In genomic region chr18:39519741-39520140, GRCh38 we compare ENCODE assay signal across 19 cellular contexts.
A peak's percentile ranks its signal among the peaks of the same experiment; 100 is the strongest.
DNase-seq lines count a peak whose midpoint lies in the region; ATAC-seq and TF ChIP-seq lines count a peak whose summit lies in the region.
"Had no signal": no experiment of that assay in that cellular context is flagged by ENCODE, and none has a peak within 500 bp of the region (broad histone marks: within the 10 kb centered on the region; RNA-seq: fewer than 3 reads in every experiment).

No MANE protein-coding gene starts in this region.

- no peaks in the 10 kb centered on the region for H3K9me3 ChIP-seq in breast epithelium
- no peaks in the 10 kb centered on the region for H3K9me3 ChIP-seq in PC-3 (ENCODE audit: low read length)
- H3K9me3 ChIP-seq in mammary epithelial cell (replicated peaks; ENCODE audit: insufficient read depth, low read length) = no peaks in the 10 kb centered on the region
- H3K9me3 ChIP-seq: BLaER1, HAP-1 had no signal

- intact Hi-C loops in MCF 10A (cut with micrococcal nuclease) = no loop called here
- intact Hi-C loops in breast epithelium (cut with DNase I; ENCODE audit: low total_unique reads) = no loop called here
- intact Hi-C loops in PC-3 (cut with micrococcal nuclease) = no loop called here
- intact Hi-C loops in mammary epithelial cell (cut with micrococcal nuclease) = no loop called here

- ATAC-seq in PC-3 (no peak), GM18873 (IDR thresholded peaks at IDR 0.05; ENCODE audit: low FRiP score, unreplicated experiment) (no peak)
- ATAC-seq: CD8-positive, alpha-beta T cell had no signal

- no peak overlapping the region for H3K4me3 Mint-ChIP-seq in MCF 10A (ENCODE audit: unreplicated experiment)
- H3K4me3 Mint-ChIP-seq: B cell; CD4-positive, CD25-positive, alpha-beta regulatory T cell; CD8-positive, alpha-beta T cell had no signal

- H3K9ac ChIP-seq in PC-3 (ENCODE audit: low read length) (no peak overlapping the region), mammary epithelial cell (ENCODE audit: insufficient read depth, low read length) (no peak overlapping the region)
- H3K9ac ChIP-seq: BLaER1 had no signal

- TF ChIP-seq POLR2A in breast epithelium (IDR thresholded peaks at IDR 0.05) = no peak

- H2AFZ ChIP-seq in PC-3 (ENCODE audit: low read length) (no peak overlapping the region), mammary epithelial cell (ENCODE audit: low read depth, low read length) (no peak overlapping the region)

- H3K27ac ChIP-seq in breast epithelium (no peak overlapping the region), PC-3 (ENCODE audit: low read length) (no peak overlapping the region), mammary epithelial cell (ENCODE audit: insufficient read depth, low read depth, low read length) (no peak overlapping the region)
- H3K27ac ChIP-seq: 22Rv1, BLaER1, C4-2B had no signal

- H3K36me3 Mint-ChIP-seq in MCF 10A (ENCODE audit: insufficient read depth, unreplicated experiment) = no peaks in the 10 kb centered on the region
- H3K36me3 Mint-ChIP-seq: CD4-positive, CD25-positive, alpha-beta regulatory T cell; CD8-positive, alpha-beta T cell had no signal

- H3K27me3 ChIP-seq in breast epithelium = no peaks in the 10 kb centered on the region
- H3K27me3 ChIP-seq in PC-3 (ENCODE audit: low read length) = no peaks in the 10 kb centered on the region
- no peaks in the 10 kb centered on the region for H3K27me3 ChIP-seq in mammary epithelial cell (ENCODE audit: insufficient read depth, low read length)
- H3K27me3 ChIP-seq: BLaER1 had no signal

- POLR2A ChIA-PET in MCF 10A (lab: Yijun Ruan, JAX) (interaction anchor here (0.6 kb wide), 1 partner anchor 103 kb away, joined by 3 read pairs; no protein-coding TSS in a partner anchor), PC-3 (lab: Charles Lee; ENCODE audit: unreplicated experiment) (no interaction called here)

- no peaks in the 10 kb centered on the region for H3K9me3 Mint-ChIP-seq in MCF 10A (ENCODE audit: unreplicated experiment)
- H3K9me3 Mint-ChIP-seq: CD8-positive, alpha-beta T cell had no signal

- no peaks in the 10 kb centered on the region for H4K20me1 ChIP-seq in PC-3 (ENCODE audit: low read length)
- no peaks in the 10 kb centered on the region for H4K20me1 ChIP-seq in mammary epithelial cell (ENCODE audit: insufficient read depth, low read length)
- H4K20me1 ChIP-seq: BLaER1 had no signal

- TF ChIP-seq CTCF in MCF 10A (IDR thresholded peaks at IDR 0.05; ENCODE audit: unreplicated experiment) (no peak), breast epithelium (IDR thresholded peaks at IDR 0.05) (no peak), PC-3 (conservative IDR thresholded peaks at IDR 0.05; ENCODE audit: low read depth, low read length) (no peak), mammary epithelial cell (conservative IDR thresholded peaks at IDR 0.05 in 1 of 2, IDR thresholded peaks at IDR 0.05 in 1 of 2; ENCODE audit: extremely low read depth in 1 of 2, insufficient read depth in 1 of 2, low read depth in 1 of 2, low read length in 2 of 2) (no peak)

- H3K27me3 Mint-ChIP-seq in MCF 10A (ENCODE audit: insufficient read depth, unreplicated experiment) = no peaks in the 10 kb centered on the region
- H3K27me3 Mint-ChIP-seq: B cell; CD4-positive, CD25-positive, alpha-beta regulatory T cell had no signal

- H3F3A ChIP-seq in PC-3 (ENCODE audit: low read length, unreplicated experiment) = no peaks in the 10 kb centered on the region

- H3K4me3 ChIP-seq in breast epithelium (no peak overlapping the region), PC-3 (ENCODE audit: low read length) (no peak overlapping the region), mammary epithelial cell (replicated peaks in 1 of 3; ENCODE audit: insufficient read depth in 1 of 3, low read depth in 2 of 3, low read length in 3 of 3) (no peak overlapping the region)
- H3K4me3 ChIP-seq: BLaER1, HAP-1 had no signal

- H3K27ac Mint-ChIP-seq in MCF 10A (ENCODE audit: low read depth, unreplicated experiment) = no peak overlapping the region
- H3K27ac Mint-ChIP-seq: B cell; CD4-positive, CD25-positive, alpha-beta regulatory T cell; CD8-positive, alpha-beta T cell had no signal

- H3K36me3 ChIP-seq in breast epithelium (no peaks in the 10 kb centered on the region), PC-3 (ENCODE audit: low read depth, low read length) (no peaks in the 10 kb centered on the region), mammary epithelial cell (ENCODE audit: insufficient read depth, low read length) (no peaks in the 10 kb centered on the region)
- H3K36me3 ChIP-seq: BLaER1, HAP-1 had no signal

- no peaks in the 10 kb centered on the region for H3K4me1 ChIP-seq in breast epithelium
- peaks cover 10% of the 10 kb centered on the region; the same call in 1 of the 2 replicates for H3K4me1 ChIP-seq in PC-3 (ENCODE audit: insufficient read depth, low read length)
- peaks cover 15% of the 10 kb centered on the region for H3K4me1 ChIP-seq in mammary epithelial cell (ENCODE audit: insufficient read depth, low read length)
- H3K4me1 ChIP-seq: BLaER1 had no signal

- dilution Hi-C loops in mammary epithelial cell (cut with HindIII; ENCODE audit: low sequenced_read_pairs) = no loop called here

- 27% methylated on average over 2 of the region's 2 CpGs for WGBS in mammary epithelial cell (ENCODE audit: low coverage, missing lambda C conversion rate)

- no peaks in the 10 kb centered on the region for H3K9me2 ChIP-seq in PC-3 (replicated peaks; ENCODE audit: low read length)

- H3K4me1 Mint-ChIP-seq in MCF 10A (ENCODE audit: insufficient read depth, unreplicated experiment) = peaks cover 16% of the 10 kb centered on the region
- H3K4me1 Mint-ChIP-seq: B cell; CD4-positive, CD25-positive, alpha-beta regulatory T cell had no signal

- in situ Hi-C loops in mammary epithelial cell (cut with MboI; ENCODE audit: low sequenced_read_pairs in 2 of 2) = no loop called here

- CTCF ChIA-PET in MCF 10A (lab: Yijun Ruan, JAX) (no interaction called here), PC-3 (lab: Charles Lee) (no interaction called here), mammary epithelial cell (lab: Charles Lee; ENCODE audit: low non-redundant PET) (no interaction called here)

- H3K79me2 ChIP-seq in PC-3 (ENCODE audit: low read length) = no peaks in the 10 kb centered on the region
- no peaks in the 10 kb centered on the region for H3K79me2 ChIP-seq in mammary epithelial cell (ENCODE audit: insufficient read depth, low read length)

- DNase-seq in MCF 10A (ENCODE audit: unreplicated experiment) (peak; percentile 6), breast epithelium (ENCODE audit: low spot score in 2 of 2) (no peak), PC-3 (peak; percentile 9), mammary epithelial cell (peak; percentile 59), renal cortical epithelial cell (ENCODE audit: low read depth) (peak; percentile 13), SHP77 (lab: John Stamatoyannopoulos, UW) (no peak)
- DNase-seq in stimulated activated CD8-positive, alpha-beta memory T cell treated with anti-CD3 and anti-CD28 coated beads, Interleukin-4, amount 100 ng/mL, for 48 hours = no peak
- DNase-seq: CD4-positive, CD25-positive, alpha-beta regulatory T cell; CD8-positive, alpha-beta T cell; DMS53; DMS79 treated with DMSO at 0.1 percent for 48 hours; GF-D8; GOT3 had no signal

- no TSS peak for BruUV-seq in MCF 10A (replicated peaks; lab: Mats Ljungman, UMichigan)
- no TSS peak for BruUV-seq in PC-3 (replicated peaks; lab: Mats Ljungman, UMichigan)
- BruUV-seq in mammary epithelial cell (replicated peaks; lab: Mats Ljungman, UMichigan) = no TSS peak

- H3K4me2 ChIP-seq in PC-3 (ENCODE audit: low read length) = no peak overlapping the region
- H3K4me2 ChIP-seq in mammary epithelial cell (ENCODE audit: insufficient read depth, low read depth, low read length) = no peak overlapping the region
- H3K4me2 ChIP-seq: BLaER1 had no signal

Comparison
In these comparisons a context has a peak if more than half of its experiments do, and no peak if none do; other contexts are left out.
1. DNase-seq: peak in MCF 10A (single experiment), PC-3 (single experiment), mammary epithelial cell (single experiment) and renal cortical epithelial cell (single experiment); none in breast epithelium (0 of 2), SHP77 (0 of 2) and stimulated activated CD8-positive, alpha-beta memory T cell treated with anti-CD3 and anti-CD28 coated beads, Interleukin-4, amount 100 ng/mL, for 48 hours (single experiment).